ENCODE assay signal across 9 cellular contexts in genomic region chr2:36889782-36890181, GRCh38.
DNase-seq lines count a peak whose midpoint lies in the region; ATAC-seq and TF ChIP-seq lines count a peak whose summit lies in the region.
"Had no signal": no experiment of that assay in that cellular context is flagged by ENCODE, and none has a peak within 500 bp of the region (broad histone marks: within the 10 kb centered on the region; RNA-seq: fewer than 3 reads in every experiment).

No MANE protein-coding gene starts in this region.

- no peak overlapping the region for H3K14ac ChIP-seq in H9 (ENCODE audit: insufficient read depth, low read length)

- no peak overlapping the region for H4K5ac ChIP-seq in H9 (ENCODE audit: insufficient read length, low read depth, low read length)

- H3K4me1 ChIP-seq in naive thymus-derived CD4-positive, alpha-beta T cell (ENCODE audit: control insufficient read depth in 2 of 2, insufficient read depth in 2 of 2, low read length in 2 of 2) = no peaks in the 10 kb centered on the region
- H3K4me1 ChIP-seq in H9 (ENCODE audit: insufficient read depth, low read length) = no peaks in the 10 kb centered on the region

- H3K27ac Mint-ChIP-seq in naive thymus-derived CD4-positive, alpha-beta T cell = peak overlapping the region in 1 of 9 donors; percentile 71
- no peak overlapping the region for H3K27ac Mint-ChIP-seq in H9
- H3K27ac Mint-ChIP-seq: naive B cell had no signal

- WGBS in H9 (ENCODE audit: extremely low coverage, insufficient read length, low lambda C conversion rate) = no CpG with 5 or more reads among the region's 4 CpGs

- no peak for TF ChIP-seq CTCF in LNCaP clone FGC (IDR thresholded peaks at IDR 0.05; ENCODE audit: control insufficient read depth, extremely low read depth, insufficient read depth)
- TF ChIP-seq CTCF in H9 (conservative IDR thresholded peaks at IDR 0.05) = no peak

- H4K20me1 ChIP-seq in H9 (ENCODE audit: control insufficient read depth, insufficient read depth, insufficient read length) = no peaks in the 10 kb centered on the region

- no peak overlapping the region for H3K4ac ChIP-seq in H9 (ENCODE audit: low read depth, low read length)

- H2BK15ac ChIP-seq in H9 (ENCODE audit: low read depth, low read length) = no peak overlapping the region

- ATAC-seq in naive thymus-derived CD4-positive, alpha-beta T cell = peak; percentile 81
- ATAC-seq in HG03095 (IDR thresholded peaks at IDR 0.05; ENCODE audit: unreplicated experiment) = no peak

- DNase-seq in DMS53 (lab: John Stamatoyannopoulos, UW) (peak; percentile 91), LNCaP clone FGC (ENCODE audit: low read depth) (peak; percentile 32), astrocyte of the hippocampus (ENCODE audit: low read depth, low spot score) (peak; percentile 59), NCI-H774 (lab: John Stamatoyannopoulos, UW) (no peak), inferior parietal cortex (ENCODE audit: extremely low spot score) (no peak), H9 (no peak)
- DNase-seq in naive thymus-derived CD4-positive, alpha-beta T cell = no peak
- DNase-seq: naive B cell had no signal

- H3K79me1 ChIP-seq in H9 (ENCODE audit: insufficient read depth, low read depth, low read length, poor library complexity, severe bottlenecking) = no peaks in the 10 kb centered on the region

- H3K36me3 Mint-ChIP-seq in naive thymus-derived CD4-positive, alpha-beta T cell = peaks cover 0 to 39% (median 35%) of the 10 kb centered on the region in 5 donors
- peaks cover 0 to 11% (median 9%) of the 10 kb centered on the region in 3 experiments; a peak in 5 of 7 replicates for H3K36me3 Mint-ChIP-seq in H9 (ENCODE audit: insufficient read depth in 1 of 3, low read depth in 3 of 3)

- CTCF ChIA-PET in naive thymus-derived CD4-positive, alpha-beta T cell (lab: Charles Lee) = no interaction called here

- H2BK20ac ChIP-seq in H9 (ENCODE audit: low read depth, low read length, poor library complexity, severe bottlenecking) = no peak overlapping the region

- no peak overlapping the region for H3K9ac ChIP-seq in H9 (ENCODE audit: extremely low read depth, insufficient read length, low read length)

- H3K56ac ChIP-seq in H9 (ENCODE audit: insufficient read length, low read depth, low read length) = no peak overlapping the region

- H3K27ac ChIP-seq in naive thymus-derived CD4-positive, alpha-beta T cell (ENCODE audit: low read depth, low read length) = no peak overlapping the region
- H3K27ac ChIP-seq in H9 (ENCODE audit: insufficient read length, low read depth, low read length) = no peak overlapping the region

- H2AFZ ChIP-seq in H9 (ENCODE audit: low read length) = no peak overlapping the region

- no peaks in the 10 kb centered on the region for H3K27me3 ChIP-seq in naive thymus-derived CD4-positive, alpha-beta T cell (ENCODE audit: control insufficient read depth in 2 of 2, insufficient read depth in 2 of 2, low read length in 2 of 2)
- no peaks in the 10 kb centered on the region for H3K27me3 ChIP-seq in H9 (ENCODE audit: insufficient read depth, low read length)

- peaks cover 0 to 18% (median 3%) of the 10 kb centered on the region in 3 experiments for H3K36me3 ChIP-seq in naive thymus-derived CD4-positive, alpha-beta T cell (ENCODE audit: control insufficient read depth in 2 of 3, insufficient read depth in 3 of 3, low read length in 3 of 3)

- H4K91ac ChIP-seq in H9 (ENCODE audit: insufficient read length, low read depth, low read length) = no peak overlapping the region

- no peak overlapping the region for H2BK5ac ChIP-seq in H9 (ENCODE audit: insufficient read length, low read length)

- H3T11ph ChIP-seq in H9 (ENCODE audit: low read length) = no peak overlapping the region

- H4K8ac ChIP-seq in H9 (replicated peaks; ENCODE audit: insufficient read length, low read depth, low read length) = no peak overlapping the region

- no peak overlapping the region for H2BK120ac ChIP-seq in H9 (ENCODE audit: low read depth, low read length, poor library complexity, severe bottlenecking)

- no peak overlapping the region for H2AK5ac ChIP-seq in H9 (ENCODE audit: insufficient read length, low read length)

- no peaks in the 10 kb centered on the region for H3K79me2 ChIP-seq in H9 (ENCODE audit: insufficient read depth, low read length)

- H2BK12ac ChIP-seq in H9 (ENCODE audit: insufficient read length, low read depth, low read length) = no peak overlapping the region

- H3K9me3 Mint-ChIP-seq in naive thymus-derived CD4-positive, alpha-beta T cell = no peaks in the 10 kb centered on the region
- no peaks in the 10 kb centered on the region for H3K9me3 Mint-ChIP-seq in H9
- H3K9me3 Mint-ChIP-seq: naive B cell had no signal

- no peak overlapping the region for H3K4me2 ChIP-seq in H9 (ENCODE audit: insufficient read depth, insufficient read length, low read length)

- H3K27me3 Mint-ChIP-seq in naive thymus-derived CD4-positive, alpha-beta T cell = no peaks in the 10 kb centered on the region
- H3K27me3 Mint-ChIP-seq in H9 (ENCODE audit: low read depth) = no peaks in the 10 kb centered on the region
- H3K27me3 Mint-ChIP-seq: naive B cell had no signal

- intact Hi-C loops in naive thymus-derived CD4-positive, alpha-beta T cell (cut with micrococcal nuclease) = no loop called here

- no peak overlapping the region for H3K4me3 ChIP-seq in LNCaP clone FGC (ENCODE audit: low read depth, low read length)
- H3K4me3 ChIP-seq in naive thymus-derived CD4-positive, alpha-beta T cell (ENCODE audit: low read length) = no peak overlapping the region

- H3K9me3 ChIP-seq in naive thymus-derived CD4-positive, alpha-beta T cell (ENCODE audit: control insufficient read depth in 2 of 3, low read length in 3 of 3) = no peaks in the 10 kb centered on the region
- H3K9me3 ChIP-seq in H9 (ENCODE audit: control insufficient read depth, low read depth, low read length) = no peaks in the 10 kb centered on the region

- POLR2A ChIA-PET in naive thymus-derived CD4-positive, alpha-beta T cell (lab: Charles Lee) = no interaction called here

- no peaks in the 10 kb centered on the region for H3K23me2 ChIP-seq in H9 (ENCODE audit: insufficient read length, low read depth, low read length, poor library complexity, severe bottlenecking)

- H3K4me1 Mint-ChIP-seq in naive thymus-derived CD4-positive, alpha-beta T cell = peaks cover 0 to 6% (median 0%) of the 10 kb centered on the region in 7 donors
- H3K4me1 Mint-ChIP-seq in H9 = no peaks in the 10 kb centered on the region

- no peak overlapping the region for H3K23ac ChIP-seq in H9 (ENCODE audit: insufficient read length, low read depth, low read length)

- no peak overlapping the region for H3K18ac ChIP-seq in H9 (ENCODE audit: insufficient read length, low read depth, low read length)

- peak overlapping the region in 1 of 10 donors; percentile 39 for H3K4me3 Mint-ChIP-seq in naive thymus-derived CD4-positive, alpha-beta T cell
- H3K4me3 Mint-ChIP-seq in H9 = no peak overlapping the region
- H3K4me3 Mint-ChIP-seq: naive B cell had no signal

Comparison
In these comparisons a context has a peak if more than half of its experiments do, and no peak if none do; other contexts are left out.
1. DNase-seq: peak in DMS53 (single experiment), LNCaP clone FGC (single experiment) and astrocyte of the hippocampus (single experiment); none in naive thymus-derived CD4-positive, alpha-beta T cell (0 of 9), NCI-H774 (single experiment), inferior parietal cortex (single experiment) and H9 (single experiment).